In genomic region chr15:72541714-72542113, GRCh38 we compare ENCODE assay signal across 1 cellular context.
TF ChIP-seq lines count a peak whose summit lies in the region.

No MANE protein-coding gene starts in this region.

TF ChIP-seq in GM23338, 12 proteins besides CTCF, POLR2A, EP300 and RAD21 (continued from another document):
- TF ChIP-seq ZNF462 (CRISPR knock-in tag; IDR thresholded peaks at IDR 0.05): no peak
- TF ChIP-seq ETS1 (IDR thresholded peaks at IDR 0.05): no peak
- TF ChIP-seq ZNF331 (CRISPR knock-in tag; IDR thresholded peaks at IDR 0.05; ENCODE audit: low read depth): no peak
- TF ChIP-seq POLR2AphosphoS5 (IDR thresholded peaks at IDR 0.05; ENCODE audit: low read depth): no peak
- no peak for TF ChIP-seq NANOG (IDR thresholded peaks at IDR 0.05; ENCODE audit: borderline replicate concordance)
- TF ChIP-seq STAT1 (IDR thresholded peaks at IDR 0.05; ENCODE audit: unreplicated experiment): no peak
